In the genomic region with DNA sequence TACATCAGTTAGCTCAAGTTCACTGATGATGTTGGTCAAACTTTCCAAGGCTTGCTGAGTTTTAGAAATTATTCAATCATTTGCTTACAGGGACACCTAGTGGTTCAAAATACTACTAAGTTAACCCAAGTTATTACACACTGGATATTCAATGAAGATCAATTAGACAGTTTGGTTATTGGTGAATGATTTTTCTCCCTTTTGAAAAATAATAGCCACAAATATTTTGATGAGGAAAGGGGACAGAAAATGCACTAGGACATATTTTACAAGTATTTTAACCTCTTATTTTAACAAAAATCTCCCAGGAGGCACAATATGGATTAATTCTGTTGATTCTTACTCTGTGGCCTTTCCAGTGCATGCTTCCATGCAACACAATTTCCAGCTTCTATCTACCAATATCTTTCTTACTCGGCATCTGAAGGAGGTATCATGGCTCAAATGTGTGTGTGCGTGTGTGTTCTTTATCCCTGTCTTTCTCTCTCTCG, we compare ENCODE assay signal across 9 cellular contexts. TPM values are rescaled to one million over a fixed set of nuclear protein-coding genes. Genes with fewer than 3 reads are reported as not detected.
DNase-seq lines count a peak whose midpoint lies in the region; ATAC-seq, FAIRE-seq and TF ChIP-seq lines count a peak whose summit lies in the region.
"Had no signal": no experiment of that assay in that cellular context is flagged by ENCODE, and none has a peak within 500 bp of the region (broad histone marks: within the 10 kb centered on the region; RNA-seq: fewer than 3 reads in every experiment).

No MANE protein-coding gene starts in this region.

- FAIRE-seq in GM12892 (lab: Jason Lieb, UNC): no peak

- H3K4me2 ChIP-seq in SU-DHL-6 (ENCODE audit: low read depth, low read length, poor library complexity, severe bottlenecking): no peak overlapping the region

- H3K9me2 ChIP-seq in SU-DHL-6 (replicated peaks; ENCODE audit: insufficient read depth, low read length): no peaks in the 10 kb centered on the region

- H3F3A ChIP-seq in SU-DHL-6 (ENCODE audit: insufficient read depth): no peaks in the 10 kb centered on the region

- no peak overlapping the region for H3K4me3 ChIP-seq in SU-DHL-6 (ENCODE audit: insufficient read depth, low read length, poor library complexity, severe bottlenecking)

- no peak overlapping the region for H3K9ac ChIP-seq in SU-DHL-6 (ENCODE audit: low read length)

- no peaks in the 10 kb centered on the region for H3K36me3 ChIP-seq in SU-DHL-6 (ENCODE audit: low read length)

- H3K27me3 ChIP-seq in SU-DHL-6 (ENCODE audit: low read length): no peaks in the 10 kb centered on the region

- no peak for ATAC-seq in HG03378 (IDR thresholded peaks at IDR 0.05; ENCODE audit: unreplicated experiment)

- H3K27ac ChIP-seq in SU-DHL-6 (ENCODE audit: low read depth, low read length): no peak overlapping the region

- TF ChIP-seq CTCF in SU-DHL-6 (IDR thresholded peaks at IDR 0.05; ENCODE audit: insufficient read depth, low read length, poor library complexity, severe bottlenecking): peak; percentile 23

- no peaks in the 10 kb centered on the region for H4K20me1 ChIP-seq in SU-DHL-6 (ENCODE audit: low read depth, low read length)

- no peaks in the 10 kb centered on the region for H3K79me2 ChIP-seq in SU-DHL-6 (ENCODE audit: insufficient read depth, low read length)

- no peak overlapping the region for H2AFZ ChIP-seq in SU-DHL-6 (ENCODE audit: low read depth, low read length, severe bottlenecking)

- TF ChIP-seq POLR2A in GM12892 (IDR thresholded peaks at IDR 0.05; ENCODE audit: low read depth, low read length): no peak

- no peaks in the 10 kb centered on the region for H3K9me3 ChIP-seq in SU-DHL-6 (ENCODE audit: insufficient read depth, low read length)

- DNase-seq in COLO829 (ENCODE audit: low spot score) (peak; percentile 73), HT-29 (ENCODE audit: low spot score) (peak; percentile 59), hepatic stellate cell (ENCODE audit: low spot score) (peak; percentile 28), GM12892 (ENCODE audit: insufficient read length) (no peak), T-helper 1 cell (no peak), activated gamma-delta T cell (lab: John Stamatoyannopoulos, UW) (no peak)

RNA-seq across cellular contexts. Expression of gene GOLGA6L2, which starts 20.1 kb away (rescaled TPM):
- total RNA-seq in HT-29 (2014; rRNA removed; shearing (Covaris generic)): not detected in 2 replicates
- polyA plus RNA-seq in GM12892 (2012; ENCODE audit: missing spikeins): not detected
- total RNA-seq: urinary bladder had no signal
- polyA plus RNA-seq: urinary bladder had no signal

Comparison
In these comparisons a context has a peak if more than half of its experiments do, and no peak if none do; other contexts are left out.
1. DNase-seq: peak in COLO829 (single experiment), HT-29 (single experiment) and hepatic stellate cell (single experiment); none in GM12892 (single experiment), T-helper 1 cell (0 of 5) and activated gamma-delta T cell (single experiment).